Comparison of ENCODE assay signal across 13 cellular contexts in the genomic region with DNA sequence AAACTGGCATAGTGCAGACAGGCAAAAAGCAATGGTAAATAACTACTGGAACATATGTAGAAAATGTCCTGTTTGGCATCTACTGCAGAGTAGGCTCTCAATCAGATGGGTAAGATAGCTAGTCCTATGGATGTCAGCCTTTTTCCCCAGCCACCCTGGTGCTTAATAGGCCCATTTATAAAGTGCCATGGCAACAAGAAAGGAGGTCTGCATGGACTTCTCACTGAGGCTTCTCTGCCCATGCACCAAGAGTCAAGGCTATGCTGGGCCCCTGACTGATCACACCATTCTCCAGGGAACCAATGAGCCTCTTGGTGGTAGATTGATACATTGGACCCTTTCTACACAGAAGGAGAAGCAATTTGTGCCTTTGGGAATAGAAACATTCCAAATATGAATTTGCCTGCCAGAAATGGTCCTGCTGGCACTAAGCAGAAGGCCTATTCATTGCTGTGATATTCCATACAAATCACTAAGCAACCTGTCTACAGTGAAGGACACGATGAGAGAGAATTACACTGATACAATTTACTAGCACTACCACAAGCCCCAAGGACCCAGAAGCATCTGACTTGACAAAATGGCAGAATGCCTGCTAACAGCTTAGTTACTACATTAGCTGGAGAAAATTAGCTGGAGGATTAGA. TPM values are rescaled to one million over a fixed set of nuclear protein-coding genes. Genes with fewer than 3 reads are reported as not detected.
A peak's percentile ranks its signal among the peaks of the same experiment; 100 is the strongest.
DNase-seq lines count a peak whose midpoint lies in the region; ATAC-seq and TF ChIP-seq lines count a peak whose summit lies in the region.
"Had no signal": no experiment of that assay in that cellular context is flagged by ENCODE, and none has a peak within 500 bp of the region (broad histone marks: within the 10 kb centered on the region; RNA-seq: fewer than 3 reads in every experiment).

No MANE protein-coding gene starts in this region.

- intact Hi-C loops in natural killer cell (cut with micrococcal nuclease) (no loop called here), aorta (cut with DNase I) (no loop called here)

- H3K9me3 Mint-ChIP-seq in natural killer cell, result no peaks in the 10 kb centered on the region
- H3K9me3 Mint-ChIP-seq in natural killer cell treated with Interleukin-12 subunit alpha and Interleukin-12 subunit beta and Interleukin-15 and Interleukin-18, amount 100 ng/mL, for 72 hours, result no peaks in the 10 kb centered on the region
- H3K9me3 Mint-ChIP-seq in endothelial cell (ENCODE audit: unreplicated experiment), result no peaks in the 10 kb centered on the region

- no peaks in the 10 kb centered on the region for H3K27me3 ChIP-seq in aorta (ENCODE audit: control insufficient read depth in 1 of 2, insufficient read depth in 2 of 2, low read length in 1 of 2)

- DNase-seq in natural killer cell, result no peak
- no peak for DNase-seq in natural killer cell treated with Interleukin-12 subunit alpha and Interleukin-12 subunit beta and Interleukin-15 and Interleukin-18, amount 100 ng/mL, for 72 hours (ENCODE audit: low spot score)
- DNase-seq in amniotic epithelial cell (ENCODE audit: low read depth), result peak; percentile 44
- peak; percentile 18 for DNase-seq in hepatic stellate cell (ENCODE audit: low spot score)
- no peak for DNase-seq in aorta
- no peak for DNase-seq in stimulated activated CD4-positive, alpha-beta T cell treated with anti-CD3 and anti-CD28 coated beads, Interleukin-4, amount 100 ng/mL, for 1 hour
- no peak for DNase-seq in endothelial cell (ENCODE audit: low spot score)
- DNase-seq: AML-193, GOT3, mesendoderm, posterior cingulate gyrus had no signal

- H3K4me3 Mint-ChIP-seq in natural killer cell, result no peak overlapping the region
- H3K4me3 Mint-ChIP-seq in natural killer cell treated with Interleukin-12 subunit alpha and Interleukin-12 subunit beta and Interleukin-15 and Interleukin-18, amount 100 ng/mL, for 72 hours, result no peak overlapping the region
- no peak overlapping the region for H3K4me3 Mint-ChIP-seq in endothelial cell (ENCODE audit: unreplicated experiment)

- H3K27ac Mint-ChIP-seq in natural killer cell, result peak overlapping the region; percentile 73 to 81
- peak overlapping the region in 1 of 2 donors; percentile 56 for H3K27ac Mint-ChIP-seq in natural killer cell treated with Interleukin-12 subunit alpha and Interleukin-12 subunit beta and Interleukin-15 and Interleukin-18, amount 100 ng/mL, for 72 hours
- no peak overlapping the region for H3K27ac Mint-ChIP-seq in endothelial cell (ENCODE audit: unreplicated experiment)

- peaks cover 0 to under 1% of the 10 kb centered on the region in 2 donors for H3K36me3 ChIP-seq in aorta (ENCODE audit: control insufficient read depth in 1 of 2, insufficient read depth in 2 of 2, low read length in 1 of 2)

- 0 to 7% methylated on average over 1 of the region's 1 CpG for WGBS in aorta, 2 donors

- no peaks in the 10 kb centered on the region for H3K9me3 ChIP-seq in aorta (ENCODE audit: control insufficient read depth, low read length)

- H3K36me3 Mint-ChIP-seq in natural killer cell (no peaks in the 10 kb centered on the region), endothelial cell (ENCODE audit: low read depth, unreplicated experiment) (peaks cover 8% of the 10 kb centered on the region)
- no peaks in the 10 kb centered on the region for H3K36me3 Mint-ChIP-seq in natural killer cell treated with Interleukin-12 subunit alpha and Interleukin-12 subunit beta and Interleukin-15 and Interleukin-18, amount 100 ng/mL, for 72 hours

- no peak overlapping the region for H3K4me3 ChIP-seq in aorta (ENCODE audit: low read length in 2 of 2)
- H3K4me3 ChIP-seq: SK-N-MC had no signal

- H3K4me1 Mint-ChIP-seq in natural killer cell (peaks cover 0 to 6% of the 10 kb centered on the region in 2 donors), endothelial cell (ENCODE audit: unreplicated experiment) (no peaks in the 10 kb centered on the region)
- H3K4me1 Mint-ChIP-seq in natural killer cell treated with Interleukin-12 subunit alpha and Interleukin-12 subunit beta and Interleukin-15 and Interleukin-18, amount 100 ng/mL, for 72 hours (ENCODE audit: low read depth in 2 of 2), result peaks cover 0 to 8% of the 10 kb centered on the region in 2 donors

- peaks cover 3 to 9% of the 10 kb centered on the region in 2 donors for H3K4me1 ChIP-seq in aorta (ENCODE audit: control insufficient read depth in 1 of 2, insufficient read depth in 2 of 2, low read length in 2 of 2)

- TF ChIP-seq CTCF in natural killer cell (IDR thresholded peaks at IDR 0.05) (no peak), endothelial cell (IDR thresholded peaks at IDR 0.05; ENCODE audit: unreplicated experiment) (no peak)

- H3K27me3 Mint-ChIP-seq in natural killer cell (ENCODE audit: low read depth in 2 of 2) (no peaks in the 10 kb centered on the region), endothelial cell (ENCODE audit: unreplicated experiment) (peaks cover 8% of the 10 kb centered on the region)
- no peaks in the 10 kb centered on the region for H3K27me3 Mint-ChIP-seq in natural killer cell treated with Interleukin-12 subunit alpha and Interleukin-12 subunit beta and Interleukin-15 and Interleukin-18, amount 100 ng/mL, for 72 hours

- ATAC-seq in natural killer cell (no peak), aorta (ENCODE audit: low FRiP score) (peak; percentile 26), GM21737 (IDR thresholded peaks at IDR 0.05; ENCODE audit: unreplicated experiment) (no peak)
- no peak for ATAC-seq in natural killer cell treated with Interleukin-12 subunit alpha and Interleukin-12 subunit beta and Interleukin-15 and Interleukin-18, amount 100 ng/mL, for 72 hours

- H3K27ac ChIP-seq in aorta (ENCODE audit: low read depth in 1 of 2, low read length in 2 of 2), result peak overlapping the region in 1 of 2 donors; percentile 30
- H3K27ac ChIP-seq: SK-N-MC had no signal

RNA-seq across cellular contexts. Expression of gene RESF1, which starts 43.8 kb away (rescaled TPM):
- total RNA-seq in natural killer cell (100 to 1,000 TPM; 144 to 209 (median 184) TPM), aorta (10 to 100 TPM; 49.4 to 65.2 TPM), endothelial cell (ENCODE audit: unreplicated experiment) (104 TPM)
- total RNA-seq in natural killer cell treated with Interleukin-12 subunit alpha and Interleukin-12 subunit beta and Interleukin-15 and Interleukin-18, amount 100 ng/mL, for 72 hours, result 100 to 1,000 TPM in 1 of 2 donors, 10 to 100 TPM in 1; 71.7 to 107 TPM
- polyA plus RNA-seq in aorta, result 10 to 100 TPM; 29.9 to 36.2 TPM

Comparison
In these comparisons a context has a peak if more than half of its experiments do, and no peak if none do; other contexts are left out.
1. DNase-seq: peak in amniotic epithelial cell (single experiment) and hepatic stellate cell (single experiment); none in natural killer cell (single experiment), natural killer cell treated with Interleukin-12 subunit alpha and Interleukin-12 subunit beta and Interleukin-15 and Interleukin-18, amount 100 ng/mL, for 72 hours (single experiment), aorta (0 of 2), stimulated activated CD4-positive, alpha-beta T cell treated with anti-CD3 and anti-CD28 coated beads, Interleukin-4, amount 100 ng/mL, for 1 hour (single experiment) and endothelial cell (single experiment).